Comparison of ENCODE assay signal across 29 cellular contexts in genomic region chr5:135454946-135455345, GRCh38. TPM values are rescaled to one million over a fixed set of nuclear protein-coding genes. Genes with fewer than 3 reads are reported as not detected.
"Had no signal": no experiment of that assay in that cellular context is flagged by ENCODE, and none has a peak within 500 bp of the region (broad histone marks: within the 10 kb centered on the region; RNA-seq: fewer than 3 reads in every experiment).

No MANE protein-coding gene starts in this region.

- H3K9me3 Mint-ChIP-seq: activated CD4-positive, alpha-beta memory T cell treated with anti-CD3 and anti-CD28 coated beads for 36 hours; activated T-helper 1 cell treated with anti-CD3 and anti-CD28 coated beads, Interleukin-12 subunit alpha, Interleukin-12 subunit beta, Interleukin-2, Interleukin-4 antibody, amounts not matched to agents 30 ng/mL and 10 ng/mL and 1 ng/mL, durations not matched to agents 14 hours and 24 hours and 36 hours; central memory CD8-positive, alpha-beta T cell; naive thymus-derived CD8-positive, alpha-beta T cell; neural crest cell had no signal

- ATAC-seq: gastrocnemius medialis; naive thymus-derived CD8-positive, alpha-beta T cell; pancreas; psoas muscle; stimulated activated naive B cell treated with anti-CD40 and anti-IgM and Interleukin-4, amounts not matched to agents 10 μg/mL and 1 μg/mL and 100 μg/mL, for 72 hours had no signal

- H3K4me3 ChIP-seq: breast epithelium, gastrocnemius medialis, pancreas, psoas muscle, smooth muscle cell, stomach, thyroid gland, upper lobe of left lung had no signal

- H3K4me1 Mint-ChIP-seq: central memory CD8-positive, alpha-beta T cell; naive thymus-derived CD8-positive, alpha-beta T cell had no signal

- H3K9me3 ChIP-seq: breast epithelium, gastrocnemius medialis, pancreas, psoas muscle, stomach, thyroid gland, upper lobe of left lung had no signal

- H3K27ac ChIP-seq: breast epithelium, gastrocnemius medialis, pancreas, psoas muscle, stomach, thyroid gland, upper lobe of left lung had no signal

- H3K27me3 ChIP-seq: breast epithelium, gastrocnemius medialis, pancreas, thyroid gland, upper lobe of left lung had no signal

- DNase-seq: activated CD4-positive, alpha-beta memory T cell treated with anti-CD3 and anti-CD28 coated beads for 36 hours; activated CD4-positive, alpha-beta T cell treated with anti-CD3 and anti-CD28 coated beads for 4 hours; activated CD8-positive, alpha-beta memory T cell treated with anti-CD3 and anti-CD28 coated beads, Interleukin-2, amount 50 U/mL, for 4 hours; activated naive CD4-positive, alpha-beta T cell treated with anti-CD3 and anti-CD28 coated beads, Interleukin-2, amount 50 U/mL, for 16 hours; activated T-cell treated with anti-CD3 and anti-CD28 coated beads, Interleukin-2, amount 50 U/mL, for 1 hour; effector CD8-positive, alpha-beta T cell; erythroblast; gastrocnemius medialis; hippocampal formation; naive thymus-derived CD8-positive, alpha-beta T cell; nucleus accumbens; psoas muscle; stimulated activated CD4-positive, alpha-beta T cell treated with anti-CD3 and anti-CD28 coated beads, Interleukin-15, amount 100 ng/mL, for 24 hours; stimulated activated CD4-positive, alpha-beta T cell treated with anti-CD3 and anti-CD28 coated beads, Interleukin-2, amount 100 ng/mL, for 24 hours; stimulated activated naive B cell treated with anti-CD40 and anti-IgM and Interleukin-4, amounts not matched to agents 10 μg/mL and 1 μg/mL and 100 μg/mL, for 72 hours; stomach; T-helper 2 cell; thyroid gland had no signal

- H3K27ac Mint-ChIP-seq: activated CD4-positive, alpha-beta memory T cell treated with anti-CD3 and anti-CD28 coated beads for 36 hours; activated T-helper 1 cell treated with anti-CD3 and anti-CD28 coated beads, Interleukin-12 subunit alpha, Interleukin-12 subunit beta, Interleukin-2, Interleukin-4 antibody, amounts not matched to agents 30 ng/mL and 10 ng/mL and 1 ng/mL, durations not matched to agents 14 hours and 24 hours and 36 hours; naive thymus-derived CD8-positive, alpha-beta T cell had no signal

- H3K4me1 ChIP-seq: breast epithelium, gastrocnemius medialis, pancreas, psoas muscle had no signal

- H3K36me3 Mint-ChIP-seq: activated CD4-positive, alpha-beta memory T cell treated with anti-CD3 and anti-CD28 coated beads for 36 hours; naive thymus-derived CD8-positive, alpha-beta T cell had no signal

- H3K4me3 Mint-ChIP-seq: activated CD4-positive, alpha-beta memory T cell treated with anti-CD3 and anti-CD28 coated beads for 36 hours; activated T-helper 1 cell treated with anti-CD3 and anti-CD28 coated beads, Interleukin-12 subunit alpha, Interleukin-12 subunit beta, Interleukin-2, Interleukin-4 antibody, amounts not matched to agents 30 ng/mL and 10 ng/mL and 1 ng/mL, durations not matched to agents 14 hours and 24 hours and 36 hours; central memory CD8-positive, alpha-beta T cell; naive thymus-derived CD8-positive, alpha-beta T cell; neural crest cell; stimulated activated naive B cell treated with anti-CD40 and anti-IgM and Interleukin-4, amounts not matched to agents 10 μg/mL and 1 μg/mL and 100 μg/mL, for 72 hours had no signal

- H3K36me3 ChIP-seq: breast epithelium, gastrocnemius medialis, pancreas, stomach, thyroid gland, upper lobe of left lung had no signal

RNA-seq across cellular contexts. Expression of gene TIFAB, which starts 2.8 kb away (rescaled TPM):
- total RNA-seq: activated CD4-positive, alpha-beta memory T cell treated with anti-CD3 and anti-CD28 coated beads for 36 hours; activated CD8-positive, alpha-beta memory T cell treated with anti-CD3 and anti-CD28 coated beads for 36 hours; activated T-helper 1 cell treated with anti-CD3 and anti-CD28 coated beads, Interleukin-12 subunit alpha, Interleukin-12 subunit beta, Interleukin-2, Interleukin-4 antibody, amounts not matched to agents 30 ng/mL and 10 ng/mL and 1 ng/mL, durations not matched to agents 14 hours and 24 hours and 36 hours; breast epithelium; dermis microvascular lymphatic vessel endothelial cell; gastrocnemius medialis; kidney epithelial cell; naive thymus-derived CD8-positive, alpha-beta T cell; neural crest cell; psoas muscle; smooth muscle cell; stomach; thyroid gland had no signal
- polyA plus RNA-seq: naive thymus-derived CD8-positive, alpha-beta T cell; pancreas had no signal

RNA-seq across cellular contexts. Expression of gene DCANP1, which starts 7.8 kb away (rescaled TPM):
- total RNA-seq: activated CD4-positive, alpha-beta memory T cell treated with anti-CD3 and anti-CD28 coated beads for 36 hours; activated CD8-positive, alpha-beta memory T cell treated with anti-CD3 and anti-CD28 coated beads for 36 hours; activated T-helper 1 cell treated with anti-CD3 and anti-CD28 coated beads, Interleukin-12 subunit alpha, Interleukin-12 subunit beta, Interleukin-2, Interleukin-4 antibody, amounts not matched to agents 30 ng/mL and 10 ng/mL and 1 ng/mL, durations not matched to agents 14 hours and 24 hours and 36 hours; breast epithelium; dermis microvascular lymphatic vessel endothelial cell; gastrocnemius medialis; kidney epithelial cell; lower leg skin; naive thymus-derived CD8-positive, alpha-beta T cell; neural crest cell; pancreas; psoas muscle; smooth muscle cell; thyroid gland had no signal
- polyA plus RNA-seq: naive thymus-derived CD8-positive, alpha-beta T cell; pancreas; smooth muscle cell; stomach had no signal
